9 cellular contexts compared by ENCODE assay signal in the genomic region with DNA sequence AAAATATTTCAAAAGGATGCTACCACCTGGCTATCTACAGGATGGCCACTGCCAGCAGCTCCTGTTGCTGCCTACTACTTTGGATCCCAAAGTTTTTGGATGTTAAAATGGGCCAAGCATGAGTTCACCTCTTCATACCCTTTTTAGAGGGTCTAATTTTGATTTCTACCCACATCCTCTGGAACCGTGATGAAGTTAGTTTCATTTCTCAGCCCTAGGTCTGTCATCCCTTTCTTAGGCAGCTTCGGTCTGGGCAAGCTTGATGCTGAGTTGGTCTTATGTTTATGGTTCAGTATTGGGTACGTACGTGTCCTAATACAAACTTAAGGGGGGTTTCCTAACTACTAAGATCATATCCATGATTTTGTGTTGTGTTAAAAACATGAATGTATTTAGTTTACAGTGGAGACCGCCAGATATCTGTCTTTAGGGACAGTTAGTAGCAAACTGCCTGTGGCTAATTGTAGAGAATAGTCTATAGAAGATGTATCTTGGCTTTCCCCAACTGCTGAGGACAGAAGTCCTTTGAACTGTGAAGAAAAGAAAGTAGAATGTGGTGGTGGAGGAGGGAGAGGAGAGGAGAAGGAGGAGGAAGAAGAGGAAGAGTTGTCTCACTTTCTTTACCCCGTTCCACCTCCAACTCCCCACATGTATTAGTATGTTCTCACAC.
DNase-seq lines count a peak whose midpoint lies in the region; ATAC-seq and TF ChIP-seq lines count a peak whose summit lies in the region.
"Had no signal": no experiment of that assay in that cellular context is flagged by ENCODE, and none has a peak within 500 bp of the region (broad histone marks: within the 10 kb centered on the region; RNA-seq: fewer than 3 reads in every experiment).

No MANE protein-coding gene starts in this region.

- H3K36me3 Mint-ChIP-seq in activated naive CD8-positive, alpha-beta T cell treated with anti-CD3 and anti-CD28 coated beads, Interleukin-2, amount 50 U/mL, for 24 hours (ENCODE audit: low read depth) = peaks cover 23% of the 10 kb centered on the region

- no peaks in the 10 kb centered on the region for H3K36me3 ChIP-seq in lower lobe of right lung

- peak overlapping the region; percentile 26 for H3K4me3 Mint-ChIP-seq in activated naive CD8-positive, alpha-beta T cell treated with anti-CD3 and anti-CD28 coated beads, Interleukin-2, amount 50 U/mL, for 24 hours

- H3K27ac Mint-ChIP-seq in activated naive CD8-positive, alpha-beta T cell treated with anti-CD3 and anti-CD28 coated beads, Interleukin-2, amount 50 U/mL, for 24 hours = peak overlapping the region; percentile 89

- no peak for DNase-seq in activated naive CD8-positive, alpha-beta T cell treated with anti-CD3 and anti-CD28 coated beads, Interleukin-2, amount 50 U/mL, for 24 hours
- DNase-seq in stimulated activated CD4-positive, alpha-beta T cell treated with anti-CD3 and anti-CD28 coated beads, Interleukin-4, amount 100 ng/mL, for 1 hour = no peak
- DNase-seq in lower lobe of right lung (no peak), NCI-H2171 treated with DMSO at 0.1 percent for 48 hours (lab: John Stamatoyannopoulos, UW) (no peak), Right ventricle myocardium inferior (ENCODE audit: missing footprints) (no peak)
- DNase-seq: EL had no signal

- H3K9me3 Mint-ChIP-seq in activated naive CD8-positive, alpha-beta T cell treated with anti-CD3 and anti-CD28 coated beads, Interleukin-2, amount 50 U/mL, for 24 hours = peaks cover 27% of the 10 kb centered on the region

- H3K4me1 Mint-ChIP-seq in activated naive CD8-positive, alpha-beta T cell treated with anti-CD3 and anti-CD28 coated beads, Interleukin-2, amount 50 U/mL, for 24 hours = peaks cover 59% of the 10 kb centered on the region

- no peak overlapping the region for H3K27ac ChIP-seq in lower lobe of right lung

- H3K4me3 ChIP-seq in GM08714 (ENCODE audit: low read length) = peak overlapping the region; percentile 50; the same call in 1 of the 2 replicates
- no peak overlapping the region for H3K4me3 ChIP-seq in lower lobe of right lung

- H3K4me1 ChIP-seq in lower lobe of right lung = no peaks in the 10 kb centered on the region

- no peaks in the 10 kb centered on the region for H3K27me3 Mint-ChIP-seq in activated naive CD8-positive, alpha-beta T cell treated with anti-CD3 and anti-CD28 coated beads, Interleukin-2, amount 50 U/mL, for 24 hours

- ATAC-seq in GM19395 (IDR thresholded peaks at IDR 0.05; ENCODE audit: unreplicated experiment) = peak; percentile 66
- ATAC-seq in HG03139 (IDR thresholded peaks at IDR 0.05; ENCODE audit: unreplicated experiment) = peak; percentile 57
- peak; percentile 82 for ATAC-seq in activated naive CD8-positive, alpha-beta T cell treated with anti-CD3 and anti-CD28 coated beads, Interleukin-2, amount 50 U/mL, for 24 hours
- ATAC-seq in lower lobe of right lung = no peak
- ATAC-seq in Right ventricle myocardium inferior = no peak

- H3K9me3 ChIP-seq in lower lobe of right lung = no peaks in the 10 kb centered on the region

- no peak for TF ChIP-seq CTCF in lower lobe of right lung (IDR thresholded peaks at IDR 0.05)

- no peaks in the 10 kb centered on the region for H3K27me3 ChIP-seq in lower lobe of right lung (ENCODE audit: low read depth)

- intact Hi-C loops in lower lobe of right lung (cut with DNase I) (no loop called here), Right ventricle myocardium inferior (cut with DNase I) (no loop called here)

Comparison
In these comparisons a context has a peak if more than half of its experiments do, and no peak if none do; other contexts are left out.
1. ATAC-seq: peak in GM19395 (single experiment), HG03139 (single experiment) and activated naive CD8-positive, alpha-beta T cell treated with anti-CD3 and anti-CD28 coated beads, Interleukin-2, amount 50 U/mL, for 24 hours (single experiment); none in lower lobe of right lung (0 of 2) and Right ventricle myocardium inferior (single experiment).